9 cellular contexts compared by ENCODE assay signal in genomic region chr22:30606455-30607299, GRCh38. TPM values are rescaled to one million over a fixed set of nuclear protein-coding genes. Genes with fewer than 3 reads are reported as not detected.
A peak's percentile ranks its signal among the peaks of the same experiment; 100 is the strongest.
DNase-seq lines count a peak whose midpoint lies in the region; ATAC-seq and TF ChIP-seq lines count a peak whose summit lies in the region.
"Had no signal": no experiment of that assay in that cellular context is flagged by ENCODE, and none has a peak within 500 bp of the region (broad histone marks: within the 10 kb centered on the region; RNA-seq: fewer than 3 reads in every experiment).

Gene TCN2, plus strand, starts transcription at chr22:30607174. Its CDS starts 158 bp downstream, at chr22:30607332.

- peaks cover 0 to 5% of the 10 kb centered on the region in 2 donors for H3K36me3 ChIP-seq in gastrocnemius medialis

- CTCF ChIA-PET in activated CD4-positive, alpha-beta T cell treated with anti-CD3 and anti-CD28 coated beads for 36 hours (lab: Charles Lee) = interaction anchor here (0.5 to 2.3 kb wide), 13 partner anchors 11 to 764 kb away, joined by 3 to 8 read pairs (median 3); partner anchors contain the start of gene PES1

- DNase-seq in activated CD4-positive, alpha-beta T cell treated with anti-CD3 and anti-CD28 coated beads for 36 hours = peak; percentile 73
- DNase-seq in activated CD4-positive, alpha-beta T cell treated with anti-CD3 and anti-CD28 coated beads for 1 hour = no peak
- peak; percentile 53 to 54 for DNase-seq in Kasumi-1 (lab: John Stamatoyannopoulos, UW)
- peak; percentile 63 for DNase-seq in SKM-1 treated with dmso at 0.1 percent for 144 hours (lab: John Stamatoyannopoulos, UW; ENCODE audit: unreplicated experiment)
- peak; percentile 50 for DNase-seq in cerebellar cortex (ENCODE audit: low spot score)
- peak; percentile 16 to 19 (median 17) for DNase-seq in immature natural killer cell
- DNase-seq in gastrocnemius medialis = peak; percentile 63 to 69
- DNase-seq: DND-41 had no signal

- in situ Hi-C loops in gastrocnemius medialis (cut with MboI; ENCODE audit: low sequenced_read_pairs in 4 of 4) = no loop called here

- H3K36me3 Mint-ChIP-seq in activated CD4-positive, alpha-beta T cell treated with anti-CD3 and anti-CD28 coated beads for 36 hours (ENCODE audit: low read depth) = no peaks in the 10 kb centered on the region
- H3K36me3 Mint-ChIP-seq in immature natural killer cell = no peaks in the 10 kb centered on the region

- TF ChIP-seq CTCF in gastrocnemius medialis (IDR thresholded peaks at IDR 0.05 in 4 of 5, conservative IDR thresholded peaks at IDR 0.05 in 1 of 5) = peak in 1 of 5 experiments; percentile 29

- H3K4me1 ChIP-seq in gastrocnemius medialis = peaks cover 28 to 31% of the 10 kb centered on the region in 2 donors

- peak within 1 kb of the TSS; percentile 68 to 84 (median 73) for H3K4me3 ChIP-seq in gastrocnemius medialis

- peaks cover 30% of the 10 kb centered on the region for H3K4me1 Mint-ChIP-seq in activated CD4-positive, alpha-beta T cell treated with anti-CD3 and anti-CD28 coated beads for 36 hours
- peaks cover 19 to 24% of the 10 kb centered on the region in 2 donors for H3K4me1 Mint-ChIP-seq in immature natural killer cell

- intact Hi-C loops in activated CD4-positive, alpha-beta T cell treated with anti-CD3 and anti-CD28 coated beads for 36 hours (cut with DNase I, micrococcal nuclease) = loop anchor here in 1 of 2 experiments (10.0 kb wide), 1 partner anchor 212 kb away; the partner anchor contains the start of gene SEC14L2
- intact Hi-C loops in gastrocnemius medialis (cut with DNase I; ENCODE audit: low total_unique reads) = loop anchor here (1.0 to 2.0 kb wide), 2 partner anchors 15 to 28 kb away; partner anchors contain the start of genes PES1 and SLC35E4

- H3K9me3 ChIP-seq in gastrocnemius medialis = no peaks in the 10 kb centered on the region

- no peaks in the 10 kb centered on the region for H3K27me3 ChIP-seq in gastrocnemius medialis

- no peaks in the 10 kb centered on the region for H3K9me3 Mint-ChIP-seq in activated CD4-positive, alpha-beta T cell treated with anti-CD3 and anti-CD28 coated beads for 36 hours (ENCODE audit: low read depth)
- no peaks in the 10 kb centered on the region for H3K9me3 Mint-ChIP-seq in immature natural killer cell

- H3K4me3 Mint-ChIP-seq in activated CD4-positive, alpha-beta T cell treated with anti-CD3 and anti-CD28 coated beads for 36 hours = peak within 1 kb of the TSS; percentile 52
- H3K4me3 Mint-ChIP-seq in immature natural killer cell = peak within 1 kb of the TSS; percentile 87 to 90 (median 88)

- H3K27me3 Mint-ChIP-seq in activated CD4-positive, alpha-beta T cell treated with anti-CD3 and anti-CD28 coated beads for 36 hours = peaks cover 2% of the 10 kb centered on the region
- H3K27me3 Mint-ChIP-seq in immature natural killer cell (ENCODE audit: low read depth in 3 of 3) = peaks cover 0 to 3% (median 2%) of the 10 kb centered on the region in 3 donors

- peak; percentile 69 for ATAC-seq in activated CD4-positive, alpha-beta T cell treated with anti-CD3 and anti-CD28 coated beads for 36 hours
- peak; percentile 87 to 88 for ATAC-seq in gastrocnemius medialis
- ATAC-seq in HG03025 (IDR thresholded peaks at IDR 0.05; ENCODE audit: low FRiP score, unreplicated experiment) = no peak

- POLR2A ChIA-PET in activated CD4-positive, alpha-beta T cell treated with anti-CD3 and anti-CD28 coated beads for 36 hours (lab: Charles Lee) = interaction anchor here (0.9 kb wide), 1 partner anchor 37 kb away, joined by 6 read pairs; no protein-coding TSS in a partner anchor

- H3K27ac ChIP-seq in gastrocnemius medialis = peak within 1 kb of the TSS; percentile 53 to 87 (median 76)

- peak within 1 kb of the TSS; percentile 55 for H3K27ac Mint-ChIP-seq in activated CD4-positive, alpha-beta T cell treated with anti-CD3 and anti-CD28 coated beads for 36 hours
- peak within 1 kb of the TSS in 5 of 6 donors; percentile 40 to 84 (median 69) for H3K27ac Mint-ChIP-seq in immature natural killer cell

- peak; percentile 19 to 31 for TF ChIP-seq POLR2A in gastrocnemius medialis (IDR thresholded peaks at IDR 0.05)

RNA-seq across cellular contexts. Expression of gene TCN2, which starts in this region (rescaled TPM):
- total RNA-seq in activated CD4-positive, alpha-beta T cell treated with anti-CD3 and anti-CD28 coated beads for 36 hours = under 1 TPM; 0.12 to 0.32 TPM
- polyA plus RNA-seq in immature natural killer cell = under 1 TPM in 2 of 3 donors, not detected in 1; 0.14 to 0.59 TPM
- 10 to 100 TPM in 3 of 4 donors, 1 to 10 TPM in 1; 5.1 to 12.8 (median 11.7) TPM for total RNA-seq in gastrocnemius medialis

Comparison
In these comparisons a context has a peak if more than half of its experiments do, and no peak if none do; other contexts are left out.
1. RNA of gene TCN2 (total RNA-seq): 5.1 to 12.8 TPM in gastrocnemius medialis; 0.12 to 0.32 TPM in activated CD4-positive, alpha-beta T cell treated with anti-CD3 and anti-CD28 coated beads for 36 hours; every median in the first group is over 4 times any median in the second.
2. Peak in DNase-seq and ATAC-seq in activated CD4-positive, alpha-beta T cell treated with anti-CD3 and anti-CD28 coated beads for 36 hours; RNA of the gene not detected or under 1 TPM.
3. Peak in DNase-seq in immature natural killer cell; RNA of the gene not detected or under 1 TPM.